Comparison of ENCODE assay signal across 8 cellular contexts in genomic region chr1:153509729-153510354, GRCh38. TPM values are rescaled to one million over a fixed set of nuclear protein-coding genes. Genes with fewer than 3 reads are reported as not detected.
DNase-seq lines count a peak whose midpoint lies in the region; ATAC-seq and TF ChIP-seq lines count a peak whose summit lies in the region.

No MANE protein-coding gene starts in this region.

- DNase-seq in DMS114 treated with DMSO at 0.1 percent for 48 hours (lab: John Stamatoyannopoulos, UW; ENCODE audit: unreplicated experiment) = peak; percentile 34
- DNase-seq in T-helper 2 cell treated with Interferon-gamma antibody and Interleukin-4, amounts not matched to agents 5 μg/mL and 100 μg/mL, for 36 hours (ENCODE audit: low spot score) = peak; percentile 51
- DNase-seq in ascending aorta (ENCODE audit: low spot score in 2 of 2) = peak in 1 of 2 donors; percentile 66
- peak; percentile 70 for DNase-seq in lower lobe of right lung
- DNase-seq in stimulated activated naive CD4-positive, alpha-beta T cell treated with Interleukin-2 at 50 U/mL for 16 hours (lab: John Stamatoyannopoulos, UW) = peak; percentile 58
- DNase-seq in GOT3 (lab: John Stamatoyannopoulos, UW) = no peak

- no peak overlapping the region for H3K27ac Mint-ChIP-seq in T-helper 2 cell treated with Interferon-gamma antibody and Interleukin-4, amounts not matched to agents 5 μg/mL and 100 μg/mL, for 36 hours

- H3K27me3 ChIP-seq in KMS-11 (ENCODE audit: insufficient read depth, low read depth) = no peaks in the 10 kb centered on the region
- no peaks in the 10 kb centered on the region for H3K27me3 ChIP-seq in ascending aorta
- H3K27me3 ChIP-seq in lower lobe of right lung (ENCODE audit: low read depth) = no peaks in the 10 kb centered on the region

- H3K4me1 ChIP-seq in KMS-11 (ENCODE audit: low read depth, poor library complexity, severe bottlenecking) = peaks cover 10% of the 10 kb centered on the region
- peaks cover 11 to 25% of the 10 kb centered on the region in 2 donors for H3K4me1 ChIP-seq in ascending aorta
- peaks cover 7% of the 10 kb centered on the region for H3K4me1 ChIP-seq in lower lobe of right lung

- no peaks in the 10 kb centered on the region for H3K36me3 Mint-ChIP-seq in T-helper 2 cell treated with Interferon-gamma antibody and Interleukin-4, amounts not matched to agents 5 μg/mL and 100 μg/mL, for 36 hours (ENCODE audit: low read depth)

- H3K4me2 ChIP-seq in KMS-11 = no peak overlapping the region

- H3K36me3 ChIP-seq in KMS-11 (ENCODE audit: insufficient read depth) (no peaks in the 10 kb centered on the region), ascending aorta (no peaks in the 10 kb centered on the region), lower lobe of right lung (no peaks in the 10 kb centered on the region)

- H3K4me3 ChIP-seq in KMS-11 (IDR thresholded peaks at IDR 0.05; ENCODE audit: insufficient read depth, low read depth, low read length) (no peak overlapping the region), ascending aorta (no peak overlapping the region), lower lobe of right lung (no peak overlapping the region)

- no peak overlapping the region for H3K4me3 Mint-ChIP-seq in T-helper 2 cell treated with Interferon-gamma antibody and Interleukin-4, amounts not matched to agents 5 μg/mL and 100 μg/mL, for 36 hours

- H3K4me1 Mint-ChIP-seq in T-helper 2 cell treated with Interferon-gamma antibody and Interleukin-4, amounts not matched to agents 5 μg/mL and 100 μg/mL, for 36 hours (ENCODE audit: low read depth) = peaks cover 11% of the 10 kb centered on the region

- H3K27me3 Mint-ChIP-seq in T-helper 2 cell treated with Interferon-gamma antibody and Interleukin-4, amounts not matched to agents 5 μg/mL and 100 μg/mL, for 36 hours (ENCODE audit: low read depth) = no peaks in the 10 kb centered on the region

- ATAC-seq in lower lobe of right lung = peak; percentile 50 to 52
- ATAC-seq in GM18511 (IDR thresholded peaks at IDR 0.05; ENCODE audit: unreplicated experiment) = no peak

- no peak overlapping the region for H3K9ac ChIP-seq in KMS-11

- no peak overlapping the region for H3K27ac ChIP-seq in KMS-11
- no peak overlapping the region for H3K27ac ChIP-seq in ascending aorta
- no peak overlapping the region for H3K27ac ChIP-seq in lower lobe of right lung

- no peaks in the 10 kb centered on the region for H3K9me3 ChIP-seq in ascending aorta
- H3K9me3 ChIP-seq in lower lobe of right lung = no peaks in the 10 kb centered on the region

- H3K9me3 Mint-ChIP-seq in T-helper 2 cell treated with Interferon-gamma antibody and Interleukin-4, amounts not matched to agents 5 μg/mL and 100 μg/mL, for 36 hours = no peaks in the 10 kb centered on the region

- intact Hi-C loops in ascending aorta (cut with DNase I) (loop anchor here (2.0 to 5.0 kb wide), 3 partner anchors 23 to 117 kb away; partner anchors contain the start of genes S100A1, S100A13 and S100A14), lower lobe of right lung (cut with DNase I) (loop anchor here (10.0 kb wide), 1 partner anchor 55 kb away; the partner anchor contains the start of gene S100A2)

- no peaks in the 10 kb centered on the region for H3K79me2 ChIP-seq in KMS-11 (ENCODE audit: insufficient read depth, low read depth)

- TF ChIP-seq CTCF in KMS-11 (conservative IDR thresholded peaks at IDR 0.05; ENCODE audit: low read depth, low read length) (peak; percentile 99), ascending aorta (IDR thresholded peaks at IDR 0.05) (peak in 2 of 3 experiments; percentile 32 to 43), lower lobe of right lung (IDR thresholded peaks at IDR 0.05) (peak; percentile 68)

- H2AFZ ChIP-seq in KMS-11 (ENCODE audit: low read depth) = peak overlapping the region; percentile 80; the same call in 1 of the 2 replicates

- no peaks in the 10 kb centered on the region for H4K20me1 ChIP-seq in KMS-11 (ENCODE audit: insufficient read depth)

RNA-seq across cellular contexts. Expression of gene S100A6, which starts 25.9 kb away (rescaled TPM):
- total RNA-seq in ascending aorta (336 TPM), lower lobe of right lung (1,109 TPM)

RNA-seq across cellular contexts. Expression of gene S100A5, which starts 30.9 kb away (rescaled TPM):
- not detected for total RNA-seq in ascending aorta
- total RNA-seq in lower lobe of right lung = not detected

RNA-seq across cellular contexts. Expression of gene S100A4, which starts 35.8 kb away (rescaled TPM):
- 690 TPM for total RNA-seq in ascending aorta
- 600 TPM for total RNA-seq in lower lobe of right lung

RNA-seq across cellular contexts. Expression of gene S100A3, which starts 39.2 kb away (rescaled TPM):
- total RNA-seq in ascending aorta (not detected), lower lobe of right lung (4.5 TPM)

RNA-seq across cellular contexts. Expression of gene S100A7, which starts 49.4 kb away (rescaled TPM):
- total RNA-seq in ascending aorta = not detected
- not detected for total RNA-seq in lower lobe of right lung

Comparison
In these comparisons a context has a peak if more than half of its experiments do, and no peak if none do; other contexts are left out.
1. CTCF ChIP-seq: peak in every context shown above with its lines; median percentile 99 in KMS-11; 68 in lower lobe of right lung; 38 in ascending aorta.